25 cellular contexts compared by ENCODE assay signal in genomic region chr16:20268409-20268808, GRCh38. TPM values are rescaled to one million over a fixed set of nuclear protein-coding genes. Genes with fewer than 3 reads are reported as not detected.
A peak's percentile ranks its signal among the peaks of the same experiment; 100 is the strongest.
DNase-seq lines count a peak whose midpoint lies in the region; ATAC-seq, FAIRE-seq and TF ChIP-seq lines count a peak whose summit lies in the region.
"Had no signal": no experiment of that assay in that cellular context is flagged by ENCODE, and none has a peak within 500 bp of the region (broad histone marks: within the 10 kb centered on the region; RNA-seq: fewer than 3 reads in every experiment).

No MANE protein-coding gene starts in this region.

- H3K9me3 Mint-ChIP-seq in GM23338 = no peaks in the 10 kb centered on the region
- H3K9me3 Mint-ChIP-seq: CD14-positive monocyte; CD4-positive, alpha-beta T cell had no signal

- FAIRE-seq in small intestine (lab: Jason Lieb, UNC) = no peak
- FAIRE-seq in GM12891 (lab: Jason Lieb, UNC) = no peak
- FAIRE-seq: A549, D721Med, GM12878, GM18507 had no signal

- peak overlapping the region; percentile 32 for H3K27ac Mint-ChIP-seq in GM23338
- H3K27ac Mint-ChIP-seq: CD14-positive monocyte; CD4-positive, alpha-beta T cell; CD8-positive, alpha-beta memory T cell had no signal

- DNase-seq in GM23338 (ENCODE audit: low spot score) = no peak
- DNase-seq in body of pancreas = no peak
- no peak for DNase-seq in left colon
- DNase-seq in small intestine = peak; percentile 73
- no peak for DNase-seq in HCEC 1CT
- no peak for DNase-seq in GM12891 (ENCODE audit: insufficient read length, low spot score)
- DNase-seq: 8988T; ACHN; AML-193; BE2C; CD4-positive, alpha-beta T cell; CD8-positive, alpha-beta memory T cell; DMS 273 treated with DMSO at 0.1 percent for 48 hours; DMS79; EL; GDM1; GOT3; H7 had no signal

- no peak for TF ChIP-seq CTCF in GM23338 (conservative IDR thresholded peaks at IDR 0.05; ENCODE audit: low read depth in 2 of 2)
- no peak for TF ChIP-seq CTCF in body of pancreas (IDR thresholded peaks at IDR 0.05)

- H3K9me3 ChIP-seq in body of pancreas (no peaks in the 10 kb centered on the region), small intestine (ENCODE audit: control insufficient read depth, low read depth) (no peaks in the 10 kb centered on the region)
- H3K9me3 ChIP-seq: A549; BE2C; BLaER1 treated with 17β-estradiol and CSF1 and Interleukin-3, amounts not matched to agents 10 nM and 100 nM had no signal

- H3K27me3 ChIP-seq in GM23338 (ENCODE audit: insufficient read depth) (no peaks in the 10 kb centered on the region), body of pancreas (no peaks in the 10 kb centered on the region), small intestine (ENCODE audit: control insufficient read depth in 2 of 2, insufficient read depth in 2 of 2, low read length in 2 of 2) (no peaks in the 10 kb centered on the region)
- H3K27me3 ChIP-seq: BE2C; BLaER1 treated with 17β-estradiol and CSF1 and Interleukin-3, amounts not matched to agents 10 nM and 100 nM had no signal

- no peaks in the 10 kb centered on the region for H3K79me2 ChIP-seq in GM23338 (replicated peaks; ENCODE audit: insufficient read depth)

- no peaks in the 10 kb centered on the region for H3K36me3 Mint-ChIP-seq in GM23338 (ENCODE audit: low read depth)
- H3K36me3 Mint-ChIP-seq: CD14-positive monocyte; CD8-positive, alpha-beta memory T cell had no signal

- no peak overlapping the region for H3K4me3 Mint-ChIP-seq in GM23338
- H3K4me3 Mint-ChIP-seq: CD14-positive monocyte; CD4-positive, alpha-beta T cell; CD8-positive, alpha-beta memory T cell had no signal

- H3K4me3 ChIP-seq in GM23338 = no peak overlapping the region
- H3K4me3 ChIP-seq in body of pancreas = no peak overlapping the region
- H3K4me3 ChIP-seq in small intestine (ENCODE audit: low read depth in 1 of 2, low read length in 2 of 2) = no peak overlapping the region
- H3K4me3 ChIP-seq: A549; BLaER1 treated with 17β-estradiol and CSF1 and Interleukin-3, amounts not matched to agents 10 nM and 100 nM; GM12878 had no signal

- WGBS in body of pancreas, 2 donors = 13 to 27% methylated on average over 5 of the region's 5 CpGs
- WGBS in small intestine, 3 donors = 12 to 59% (median 22%) methylated on average over 5 of the region's 5 CpGs

- H3F3A ChIP-seq in GM23338 (replicated peaks; ENCODE audit: low read depth) = no peaks in the 10 kb centered on the region

- ATAC-seq in GM23338 (no peak), body of pancreas (peak; percentile 27), left colon (peak; percentile 71), HG02852 (IDR thresholded peaks at IDR 0.05; ENCODE audit: unreplicated experiment) (no peak)
- ATAC-seq: A549, GM12878 had no signal

- no peaks in the 10 kb centered on the region for H4K20me1 ChIP-seq in GM23338 (replicated peaks; ENCODE audit: insufficient read depth)
- H4K20me1 ChIP-seq: BLaER1 treated with 17β-estradiol and CSF1 and Interleukin-3, amounts not matched to agents 10 nM and 100 nM had no signal

- H3K27me3 Mint-ChIP-seq in GM23338 (ENCODE audit: insufficient read depth, low read depth, poor library complexity) = no peaks in the 10 kb centered on the region
- H3K27me3 Mint-ChIP-seq: CD4-positive, alpha-beta T cell had no signal

- H3K4me1 ChIP-seq in GM23338 (ENCODE audit: insufficient read depth) (peaks cover 15% of the 10 kb centered on the region; the same call in 1 of the 2 replicates), body of pancreas (no peaks in the 10 kb centered on the region), small intestine (ENCODE audit: control insufficient read depth in 2 of 2, insufficient read depth in 1 of 2, low read depth in 1 of 2, low read length in 1 of 2) (no peaks in the 10 kb centered on the region)
- H3K4me1 ChIP-seq: A549; BE2C; BLaER1 treated with 17β-estradiol and CSF1 and Interleukin-3, amounts not matched to agents 10 nM and 100 nM had no signal

- H3K36me3 ChIP-seq in GM23338 (ENCODE audit: insufficient read depth) = no peaks in the 10 kb centered on the region
- H3K36me3 ChIP-seq in body of pancreas (replicated peaks in 1 of 2; ENCODE audit: insufficient read depth in 1 of 2, low read depth in 2 of 2) = no peaks in the 10 kb centered on the region
- no peaks in the 10 kb centered on the region for H3K36me3 ChIP-seq in small intestine (ENCODE audit: control insufficient read depth in 2 of 2, insufficient read depth in 2 of 2, low read length in 2 of 2)
- H3K36me3 ChIP-seq: BE2C; BLaER1 treated with 17β-estradiol and CSF1 and Interleukin-3, amounts not matched to agents 10 nM and 100 nM had no signal

- no peak overlapping the region for H3K27ac ChIP-seq in GM23338 (ENCODE audit: low read depth)
- H3K27ac ChIP-seq in body of pancreas = no peak overlapping the region
- no peak overlapping the region for H3K27ac ChIP-seq in small intestine (ENCODE audit: low read depth in 1 of 2, low read length in 1 of 2)
- H3K27ac ChIP-seq: A549; BLaER1 treated with 17β-estradiol and CSF1 and Interleukin-3, amounts not matched to agents 10 nM and 100 nM had no signal

- no peaks in the 10 kb centered on the region; the same call in 1 of the 2 replicates for H3K9me2 ChIP-seq in GM23338 (ENCODE audit: insufficient read depth)

- TF ChIP-seq POLR2A in body of pancreas (IDR thresholded peaks at IDR 0.05) (no peak), GM12891 (IDR thresholded peaks at IDR 0.05; ENCODE audit: low read depth, low read length) (no peak)

- intact Hi-C loops in body of pancreas (cut with DNase I) = no loop called here
- intact Hi-C loops in left colon (cut with DNase I, micrococcal nuclease) = no loop called here

- H3K4me1 Mint-ChIP-seq in GM23338 = peaks cover 12% of the 10 kb centered on the region
- H3K4me1 Mint-ChIP-seq: CD14-positive monocyte; CD8-positive, alpha-beta memory T cell had no signal

- H2AFZ ChIP-seq in GM23338 = peak overlapping the region; percentile 47; the same call in 1 of the 2 replicates

- no peak overlapping the region for H3K4me2 ChIP-seq in GM23338
- H3K4me2 ChIP-seq: A549; BLaER1 treated with 17β-estradiol and CSF1 and Interleukin-3, amounts not matched to agents 10 nM and 100 nM had no signal

TF ChIP-seq in GM23338, 12 proteins besides CTCF, POLR2A, EP300 and RAD21 (continues in another document):
- no peak for TF ChIP-seq CREB1 (CRISPR knock-in tag; IDR thresholded peaks at IDR 0.05; ENCODE audit: low read depth)

TF ChIP-seq in GM12891, 5 proteins besides CTCF, POLR2A, EP300 and RAD21:
- TF ChIP-seq POU2F2 (IDR thresholded peaks at IDR 0.05; ENCODE audit: low read depth, low read length) = no peak
- TF ChIP-seq TAF1 (IDR thresholded peaks at IDR 0.05; ENCODE audit: low read depth, low read length) = no peak
- no peak for TF ChIP-seq POLR2AphosphoS5 (IDR thresholded peaks at IDR 0.05; ENCODE audit: low read depth, low read length)
- no peak for TF ChIP-seq PAX5 (IDR thresholded peaks at IDR 0.05; ENCODE audit: insufficient read depth, low read length, severe bottlenecking)
- TF ChIP-seq SPI1 (IDR thresholded peaks at IDR 0.05; ENCODE audit: low read depth, low read length) = no peak

RNA-seq across cellular contexts. Expression of gene GP2, which starts 58.9 kb away (rescaled TPM):
- total RNA-seq in GM23338 (2014; rRNA removed; shearing (Covaris generic)) = not detected in 2 replicates
- polyA plus RNA-seq in GM23338 (2016; fragmentation: Nextera tagmentation; extraction: Ambion mirVana) = not detected in 2 replicates
- over 10,000 TPM; 12,053 to 14,662 TPM for total RNA-seq in body of pancreas
- 1 to 10 TPM; 6.5 to 7.4 TPM for total RNA-seq in left colon
- 10 to 100 TPM in 2 of 3 donors, 1 to 10 TPM in 1; 8.4 to 34.4 (median 11.2) TPM for polyA plus RNA-seq in small intestine
- polyA plus RNA-seq in GM12891 (2012; ENCODE audit: low read depth, missing spikeins) = not detected
- total RNA-seq: CD4-positive, alpha-beta T cell; CD8-positive, alpha-beta memory T cell; H7 had no signal
- polyA plus RNA-seq: A549; CD14-positive monocyte; CD8-positive, alpha-beta memory T cell; GM12878 had no signal

Comparison
In these comparisons a context has a peak if more than half of its experiments do, and no peak if none do; other contexts are left out.
1. ATAC-seq: peak in body of pancreas (single experiment) and left colon (single experiment); none in GM23338 (single experiment) and HG02852 (single experiment).
2. RNA of gene GP2, which starts 58.9 kb away (total RNA-seq): 12,053 to 14,662 TPM in body of pancreas; 6.5 to 7.4 TPM in left colon and not detected in GM23338; every median in the first group is over 1,000 times any median in the second.